Comparison of ENCODE assay signal across 10 cellular contexts in the genomic region with DNA sequence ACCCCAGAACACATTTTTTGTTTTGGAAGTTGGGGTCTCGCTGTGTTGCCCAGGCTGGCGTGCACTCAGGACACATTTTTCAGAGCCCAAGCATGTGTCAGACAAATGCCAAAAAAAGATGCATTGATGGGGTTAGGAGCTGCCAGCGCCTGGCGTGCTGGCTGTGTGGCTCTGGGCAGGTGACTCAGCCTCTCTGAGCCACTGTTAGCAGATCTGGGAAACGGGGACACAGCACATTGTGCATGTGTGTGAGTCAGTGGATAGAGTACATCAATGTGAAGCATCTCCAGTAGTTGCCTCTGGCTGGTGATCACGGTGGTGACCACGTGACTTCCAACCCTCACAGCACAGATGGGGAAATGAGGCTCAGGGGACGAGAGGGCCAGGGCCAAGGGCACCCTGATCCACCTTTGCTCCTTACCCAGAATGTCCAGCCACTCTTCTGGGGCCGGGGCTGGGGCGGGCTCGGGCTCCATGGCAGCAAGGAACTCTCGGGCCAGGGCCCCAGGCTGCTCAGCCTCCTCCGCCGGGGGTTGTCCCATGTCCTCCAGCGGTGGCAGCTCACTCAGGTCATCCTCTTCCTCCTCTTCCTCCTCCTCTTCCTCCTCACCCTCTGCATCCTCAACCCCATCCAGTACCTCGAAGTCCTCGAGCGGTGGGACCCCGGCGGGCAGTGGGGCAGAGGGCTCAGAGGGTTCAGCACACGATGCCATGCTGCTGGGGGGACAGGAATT. TPM values are rescaled to one million over a fixed set of nuclear protein-coding genes. Genes with fewer than 3 reads are reported as not detected.
DNase-seq lines count a peak whose midpoint lies in the region; ATAC-seq, FAIRE-seq and TF ChIP-seq lines count a peak whose summit lies in the region.
"Had no signal": no experiment of that assay in that cellular context is flagged by ENCODE, and none has a peak within 500 bp of the region (broad histone marks: within the 10 kb centered on the region; RNA-seq: fewer than 3 reads in every experiment).

No MANE protein-coding gene starts in this region.

- H3K4me1 Mint-ChIP-seq in activated CD4-positive, alpha-beta T cell treated with anti-CD3 and anti-CD28 coated beads, Interleukin-2, amount 10 ng/mL, durations not matched to agents 24 days and 14 days: peaks cover 22% of the 10 kb centered on the region

- peak overlapping the region; percentile 96 for H3K4me3 Mint-ChIP-seq in activated CD4-positive, alpha-beta T cell treated with anti-CD3 and anti-CD28 coated beads, Interleukin-2, amount 10 ng/mL, durations not matched to agents 24 days and 14 days

- H3K9me3 Mint-ChIP-seq in activated CD4-positive, alpha-beta T cell treated with anti-CD3 and anti-CD28 coated beads, Interleukin-2, amount 10 ng/mL, durations not matched to agents 24 days and 14 days: no peaks in the 10 kb centered on the region

- H3K27ac ChIP-seq in RWPE2 (ENCODE audit: poor library complexity, severe bottlenecking): no peak overlapping the region

- peaks cover 39% of the 10 kb centered on the region for H3K36me3 ChIP-seq in RWPE2 (ENCODE audit: low read depth)

- no peaks in the 10 kb centered on the region for H3K27me3 Mint-ChIP-seq in activated CD4-positive, alpha-beta T cell treated with anti-CD3 and anti-CD28 coated beads, Interleukin-2, amount 10 ng/mL, durations not matched to agents 24 days and 14 days

- no peaks in the 10 kb centered on the region for H3K4me1 ChIP-seq in RWPE2 (ENCODE audit: insufficient read depth, poor library complexity, severe bottlenecking)

- H3K27me3 ChIP-seq in RWPE2 (ENCODE audit: insufficient read depth, poor library complexity, severe bottlenecking): no peaks in the 10 kb centered on the region
- H3K27me3 ChIP-seq: ascending aorta had no signal

- TF ChIP-seq POLR2A in H54 (IDR thresholded peaks at IDR 0.05; ENCODE audit: low read depth, low read length): no peak

- DNase-seq in activated CD4-positive, alpha-beta T cell treated with anti-CD3 and anti-CD28 coated beads, Interleukin-2, amount 10 ng/mL, durations not matched to agents 24 days and 14 days: no peak
- no peak for DNase-seq in activated CD4-positive, alpha-beta T cell treated with anti-CD3 and anti-CD28 coated beads for 4 hours
- DNase-seq in RWPE2 (ENCODE audit: low spot score) (no peak), H54 (ENCODE audit: insufficient read length, low spot score) (no peak), LoVo (ENCODE audit: low spot score) (no peak), HuH-7.5 (ENCODE audit: low spot score) (no peak)
- peak; percentile 52 for DNase-seq in stimulated activated CD8-positive, alpha-beta memory T cell treated with anti-CD3 and anti-CD28 coated beads, Interleukin-4, amount 100 ng/mL, for 48 hours
- DNase-seq: NCI-H1694 treated with DMSO at 0.1 percent for 48 hours had no signal

- no peak for ATAC-seq in RWPE2 (ENCODE audit: low read depth)
- ATAC-seq in esophagus mucosa: peak; percentile 56

- no peaks in the 10 kb centered on the region for H3K9me3 ChIP-seq in RWPE2 (ENCODE audit: severe bottlenecking)
- H3K9me3 ChIP-seq: ascending aorta had no signal

- peaks cover 24% of the 10 kb centered on the region for H3K36me3 Mint-ChIP-seq in activated CD4-positive, alpha-beta T cell treated with anti-CD3 and anti-CD28 coated beads, Interleukin-2, amount 10 ng/mL, durations not matched to agents 24 days and 14 days (ENCODE audit: low read depth)

- no peak for FAIRE-seq in H54 (lab: Jason Lieb, UNC)

- no peak for TF ChIP-seq CTCF in RWPE2 (IDR thresholded peaks at IDR 0.05; ENCODE audit: poor library complexity, severe bottlenecking)

- H3K27ac Mint-ChIP-seq in activated CD4-positive, alpha-beta T cell treated with anti-CD3 and anti-CD28 coated beads, Interleukin-2, amount 10 ng/mL, durations not matched to agents 24 days and 14 days: peak overlapping the region; percentile 37

- intact Hi-C loops in activated CD4-positive, alpha-beta T cell treated with anti-CD3 and anti-CD28 coated beads, Interleukin-2, amount 10 ng/mL, durations not matched to agents 24 days and 14 days (cut with micrococcal nuclease): no loop called here

- peak overlapping the region; percentile 53 for H3K4me3 ChIP-seq in RWPE2 (ENCODE audit: severe bottlenecking)

RNA-seq across cellular contexts. Expression of gene FKBP8, which starts 1.9 kb away (rescaled TPM):
- 170 and 173 TPM in 2 replicates for total RNA-seq in activated CD4-positive, alpha-beta T cell treated with anti-CD3 and anti-CD28 coated beads, Interleukin-2, amount 10 ng/mL, durations not matched to agents 24 days and 14 days
- 125 TPM for total RNA-seq in esophagus mucosa

RNA-seq across cellular contexts. Expression of gene KXD1, which starts 16.2 kb away (rescaled TPM):
- total RNA-seq in activated CD4-positive, alpha-beta T cell treated with anti-CD3 and anti-CD28 coated beads, Interleukin-2, amount 10 ng/mL, durations not matched to agents 24 days and 14 days: 124 and 134 TPM in 2 replicates
- total RNA-seq in esophagus mucosa: 60.2 TPM

RNA-seq across cellular contexts. Expression of gene ELL, which starts 19.6 kb away (rescaled TPM):
- 25.5 and 27.8 TPM in 2 replicates for total RNA-seq in activated CD4-positive, alpha-beta T cell treated with anti-CD3 and anti-CD28 coated beads, Interleukin-2, amount 10 ng/mL, durations not matched to agents 24 days and 14 days
- 7.5 TPM for total RNA-seq in esophagus mucosa

RNA-seq across cellular contexts. Expression of gene UBA52, which starts 30.2 kb away (rescaled TPM):
- total RNA-seq in activated CD4-positive, alpha-beta T cell treated with anti-CD3 and anti-CD28 coated beads, Interleukin-2, amount 10 ng/mL, durations not matched to agents 24 days and 14 days: 1,581 and 1,604 TPM in 2 replicates
- total RNA-seq in esophagus mucosa: 1,224 TPM

RNA-seq across cellular contexts. Expression of gene REX1BD, which starts 47.2 kb away (rescaled TPM):
- 130 and 138 TPM in 2 replicates for total RNA-seq in activated CD4-positive, alpha-beta T cell treated with anti-CD3 and anti-CD28 coated beads, Interleukin-2, amount 10 ng/mL, durations not matched to agents 24 days and 14 days
- total RNA-seq in esophagus mucosa: 41.3 TPM
